Comparison of ENCODE assay signal across 9 cellular contexts in genomic region chr5:220008-220407, GRCh38. TPM values are rescaled to one million over a fixed set of nuclear protein-coding genes. Genes with fewer than 3 reads are reported as not detected.
A peak's percentile ranks its signal among the peaks of the same experiment; 100 is the strongest.
DNase-seq lines count a peak whose midpoint lies in the region; ATAC-seq and TF ChIP-seq lines count a peak whose summit lies in the region.
"Had no signal": no experiment of that assay in that cellular context is flagged by ENCODE, and none has a peak within 500 bp of the region (broad histone marks: within the 10 kb centered on the region; RNA-seq: fewer than 3 reads in every experiment).

No MANE protein-coding gene starts in this region.

- in situ Hi-C loops in IMR-90 (cut with MboI; ENCODE audit: low sequenced_read_pairs), result no loop called here

- H3K9ac ChIP-seq in IMR-90 (ENCODE audit: low read depth, low read length), result peak overlapping the region; percentile 78; the same call in 1 of the 2 replicates

- no peak overlapping the region for H3K4ac ChIP-seq in IMR-90 (ENCODE audit: low read depth, low read length)

- no peak overlapping the region for H2AK9ac ChIP-seq in IMR-90 (replicated peaks; ENCODE audit: low read depth, low read length, poor library complexity)

- TF ChIP-seq CTCF in IMR-90 (conservative IDR thresholded peaks at IDR 0.05; ENCODE audit: low read depth, low read length) (no peak), dorsolateral prefrontal cortex (IDR thresholded peaks at IDR 0.05 in 54 of 56, conservative IDR thresholded peaks at IDR 0.05 in 2 of 56; ENCODE audit: low read depth in 1 of 56, partially characterized antibody in 56 of 56) (no peak), psoas muscle (IDR thresholded peaks at IDR 0.05) (no peak)

- H2AFZ ChIP-seq in IMR-90 (replicated peaks; ENCODE audit: low read length, poor library complexity), result no peak overlapping the region

- H2BK120ac ChIP-seq in IMR-90 (ENCODE audit: low read depth, low read length), result no peak overlapping the region

- H3K9me3 ChIP-seq in IMR-90 (ENCODE audit: control insufficient read depth, insufficient read depth, low read length) (no peaks in the 10 kb centered on the region), psoas muscle (no peaks in the 10 kb centered on the region)

- no peak overlapping the region for H2AK5ac ChIP-seq in IMR-90 (ENCODE audit: low read depth, low read length)

- no TSS peak for BruUV-seq in IMR-90 (replicated peaks; lab: Mats Ljungman, UMichigan)

- H3K23ac ChIP-seq in IMR-90 (ENCODE audit: low read depth, low read length), result no peak overlapping the region

- H3K14ac ChIP-seq in IMR-90 (replicated peaks; ENCODE audit: low read depth, low read length), result no peak overlapping the region

- H4K5ac ChIP-seq in IMR-90 (ENCODE audit: low read depth, low read length), result no peak overlapping the region

- no peak overlapping the region for H2BK15ac ChIP-seq in IMR-90 (ENCODE audit: low read depth, low read length)

- WGBS in IMR-90 (ENCODE audit: extremely low coverage in 2 of 2, insufficient read length in 1 of 2), 2 experiments, result no CpG with 5 or more reads among the region's 3 CpGs
- WGBS in psoas muscle, 3 donors, result 25 to 50% (median 42%) methylated on average over 3 of the region's 3 CpGs

- no peak overlapping the region for H3K4me3 ChIP-seq in IMR-90 (ENCODE audit: insufficient read depth, low read depth, low read length)
- H3K4me3 ChIP-seq in dorsolateral prefrontal cortex, result peak overlapping the region in 58 of 59 donors; percentile 66 to 99 (median 94)
- H3K4me3 ChIP-seq in psoas muscle, result peak overlapping the region; percentile 78

- TF ChIP-seq POLR2A in IMR-90 (IDR thresholded peaks at IDR 0.05; ENCODE audit: low read depth, low read length), result no peak

- H3K27ac ChIP-seq in IMR-90 (ENCODE audit: insufficient read depth, low read length), result no peak overlapping the region
- H3K27ac ChIP-seq in dorsolateral prefrontal cortex, result peak overlapping the region in 8 of 59 donors; percentile 3 to 92 (median 87)
- H3K27ac ChIP-seq in psoas muscle, result peak overlapping the region; percentile 94

- peaks cover 24 to 52% of the 10 kb centered on the region in 2 experiments; a peak in 3 of 4 replicates for H3K79me1 ChIP-seq in IMR-90 (ENCODE audit: low read depth in 1 of 2, low read length in 2 of 2)

- dilution Hi-C loops in IMR-90 (cut with HindIII; ENCODE audit: low sequenced_read_pairs, unreplicated experiment), result no loop called here

- no peak for TF ChIP-seq RAD21 in IMR-90 (IDR thresholded peaks at IDR 0.05; ENCODE audit: low read length)

- H4K8ac ChIP-seq in IMR-90 (ENCODE audit: low read depth in 2 of 2, low read length in 2 of 2), result no peak overlapping the region

- peaks cover 11% of the 10 kb centered on the region for H3K4me1 ChIP-seq in IMR-90 (ENCODE audit: control insufficient read depth, insufficient read depth, low read length)
- H3K4me1 ChIP-seq in psoas muscle, result peaks cover 41% of the 10 kb centered on the region

- no peak overlapping the region for H4K91ac ChIP-seq in IMR-90 (ENCODE audit: insufficient read depth, low read depth, low read length)

- H4K20me1 ChIP-seq in IMR-90 (ENCODE audit: insufficient read depth, low read length), result peaks cover 56% of the 10 kb centered on the region

- DNase-seq in IMR-90, result no peak
- DNase-seq in dorsolateral prefrontal cortex, result no peak
- DNase-seq in psoas muscle, result no peak
- DNase-seq in GOT3 (lab: John Stamatoyannopoulos, UW), result no peak
- DNase-seq in stimulated activated CD4-positive, alpha-beta T cell treated with anti-CD3 and anti-CD28 coated beads, Interleukin-12 subunit alpha, Interleukin-12 subunit beta, amount 100 ng/mL, for 4 hours, result no peak
- DNase-seq in activated CD4-positive, alpha-beta T cell treated with anti-CD3 and anti-CD28 coated beads, Interleukin-2, amount 50 U/mL, for 48 hours, result no peak

- H3K9me1 ChIP-seq in IMR-90 (ENCODE audit: insufficient read depth, low read length), result peaks cover 15% of the 10 kb centered on the region

- intact Hi-C loops in IMR-90 (cut with micrococcal nuclease) (no loop called here), dorsolateral prefrontal cortex (cut with DNase I) (loop anchor here in 1 of 2 donors (5.0 kb wide), 1 partner anchor 47 kb away; no protein-coding TSS in a partner anchor), psoas muscle (cut with DNase I) (loop anchor here in 1 of 2 donors (5.0 kb wide), 1 partner anchor 33 kb away; no protein-coding TSS in a partner anchor)

- H3K4me2 ChIP-seq in IMR-90 (ENCODE audit: low read depth, low read length), result peak overlapping the region; percentile 65; the same call in 1 of the 2 replicates

- H3K56ac ChIP-seq in IMR-90 (ENCODE audit: extremely low read depth, insufficient read depth, low read length), result no peak overlapping the region

- no peak overlapping the region for H2BK5ac ChIP-seq in IMR-90 (ENCODE audit: low read depth, low read length, poor library complexity, severe bottlenecking)

- H2BK20ac ChIP-seq in IMR-90 (ENCODE audit: low read depth, low read length), result no peak overlapping the region

- H3K18ac ChIP-seq in IMR-90 (ENCODE audit: low read depth, low read length), result no peak overlapping the region

- H3K27me3 ChIP-seq in IMR-90 (ENCODE audit: control insufficient read depth, insufficient read depth, low read length), result no peaks in the 10 kb centered on the region
- no peaks in the 10 kb centered on the region for H3K27me3 ChIP-seq in dorsolateral prefrontal cortex
- H3K27me3 ChIP-seq in psoas muscle (ENCODE audit: insufficient read depth in 3 of 3, low read length in 2 of 3), result no peaks in the 10 kb centered on the region

- CTCF ChIA-PET in IMR-90 (lab: Yijun Ruan, JAX), result interaction anchor here (0.7 kb wide), 1 partner anchor 31 kb away, joined by 5 read pairs; no protein-coding TSS in a partner anchor

- POLR2A ChIA-PET in IMR-90 (lab: Charles Lee; ENCODE audit: unreplicated experiment), result no interaction called here

- H3K36me3 ChIP-seq in IMR-90 (ENCODE audit: control insufficient read depth, insufficient read depth, low read length) (peaks cover 10% of the 10 kb centered on the region), psoas muscle (ENCODE audit: insufficient read depth in 1 of 2, low read depth in 1 of 2) (peaks cover 0 to 18% of the 10 kb centered on the region in 2 donors)

- ATAC-seq in GM18502 (IDR thresholded peaks at IDR 0.05; ENCODE audit: poor library complexity, unreplicated experiment) (peak; percentile 37), IMR-90 (ENCODE audit: low read depth) (no peak), psoas muscle (no peak), HG03135 (IDR thresholded peaks at IDR 0.05; ENCODE audit: unreplicated experiment) (no peak)

TF ChIP-seq in IMR-90, 13 proteins besides CTCF, POLR2A, EP300 and RAD21 (continues in another document):
- no peak for TF ChIP-seq FOS (IDR thresholded peaks at IDR 0.05; ENCODE audit: low read depth, low read length)
- TF ChIP-seq SMC3 (IDR thresholded peaks at IDR 0.05; ENCODE audit: low read depth, low read length), result no peak
- no peak for TF ChIP-seq NFE2L2 (IDR thresholded peaks at IDR 0.05; ENCODE audit: low read depth, low read length)
- TF ChIP-seq CHD1 (IDR thresholded peaks at IDR 0.05; ENCODE audit: low read depth, low read length), result no peak
- TF ChIP-seq MAZ (IDR thresholded peaks at IDR 0.05; ENCODE audit: borderline replicate concordance, low read depth, low read length), result no peak
- no peak for TF ChIP-seq ELK1 (IDR thresholded peaks at IDR 0.05; ENCODE audit: borderline replicate concordance, low read depth, low read length)
- TF ChIP-seq MXI1 (IDR thresholded peaks at IDR 0.05; ENCODE audit: borderline replicate concordance, low read depth, low read length), result no peak

RNA-seq across cellular contexts. Expression of gene SDHA, which starts 1.9 kb away (rescaled TPM):
- 105 and 122 TPM in 2 replicates for total RNA-seq in IMR-90 (2012; rRNA removed)
- polyA plus RNA-seq in IMR-90 (2012; rRNA removed), result 120 and 121 TPM in 2 replicates
- polyA plus RNA-seq in IMR-90 (2012; cell fraction: cytosol; rRNA removed), result 120 and 126 TPM in 2 replicates
- 104 and 113 TPM in 2 replicates for polyA plus RNA-seq in IMR-90 (2012; cell fraction: nucleus; rRNA removed; ENCODE audit: low replicate concordance)
- total RNA-seq in dorsolateral prefrontal cortex, result 100 to 1,000 TPM; 112 to 251 (median 177) TPM
- 100 to 1,000 TPM; 269 to 363 (median 314) TPM for total RNA-seq in psoas muscle
- polyA plus RNA-seq in psoas muscle, result 100 to 1,000 TPM; 160 to 205 (median 205) TPM

RNA-seq across cellular contexts. Expression of gene CCDC127, which starts 2.1 kb away (rescaled TPM):
- total RNA-seq in IMR-90 (2012; rRNA removed) (3.9 and 4.4 TPM in 2 replicates), dorsolateral prefrontal cortex (10 to 100 TPM in 91 of 120 experiments, 1 to 10 TPM in 29; 6.3 to 19.1 (median 11.6) TPM), psoas muscle (1 to 10 TPM; 6.9 to 9.6 (median 7.4) TPM)
- polyA plus RNA-seq in IMR-90 (2012; rRNA removed) (3.2 TPM in 2 replicates), psoas muscle (10 to 100 TPM in 1 of 3 donors, 1 to 10 TPM in 2; 4.1 to 11.2 (median 5.5) TPM)
- 2.2 and 2.4 TPM in 2 replicates for polyA plus RNA-seq in IMR-90 (2012; cell fraction: cytosol; rRNA removed)
- 1.5 and 2.8 TPM in 2 replicates for polyA plus RNA-seq in IMR-90 (2012; cell fraction: nucleus; rRNA removed; ENCODE audit: low replicate concordance)

RNA-seq across cellular contexts. Expression of gene LRRC14B, which starts 28.7 kb away (rescaled TPM):
- total RNA-seq in IMR-90 (2012; rRNA removed), result not detected in 2 replicates
- polyA plus RNA-seq in IMR-90 (2012; rRNA removed), result not detected in 2 replicates
- not detected in 2 replicates for polyA plus RNA-seq in IMR-90 (2012; cell fraction: cytosol; rRNA removed)
- 0.03 TPM in 1 of 2 replicates, not detected in the other for polyA plus RNA-seq in IMR-90 (2012; cell fraction: nucleus; rRNA removed; ENCODE audit: low replicate concordance)
- total RNA-seq in dorsolateral prefrontal cortex, result under 1 TPM in 35 of 120 experiments, not detected in 85; 0.24 to 0.82 (median 0.41) TPM
- total RNA-seq in psoas muscle, result 10 to 100 TPM in 1 of 4 donors, 1 to 10 TPM in 3; 1.3 to 13.4 (median 9.0) TPM
- 10 to 100 TPM in 2 of 3 donors, under 1 TPM in 1; 0.42 to 15.5 (median 14.5) TPM for polyA plus RNA-seq in psoas muscle
- total RNA-seq: SK-MEL-5 had no signal

RNA-seq across cellular contexts. Expression of gene PDCD6, which starts 51.4 kb away (rescaled TPM):
- total RNA-seq in IMR-90 (2012; rRNA removed), result 158 and 168 TPM in 2 replicates
- 198 and 212 TPM in 2 replicates for polyA plus RNA-seq in IMR-90 (2012; rRNA removed)
- polyA plus RNA-seq in IMR-90 (2012; cell fraction: cytosol; rRNA removed), result 189 and 290 TPM in 2 replicates
- 198 and 241 TPM in 2 replicates for polyA plus RNA-seq in IMR-90 (2012; cell fraction: nucleus; rRNA removed; ENCODE audit: low replicate concordance)
- 10 to 100 TPM; 62.0 to 99.6 (median 81.7) TPM for total RNA-seq in dorsolateral prefrontal cortex
- 10 to 100 TPM; 26.8 to 33.2 (median 31.4) TPM for total RNA-seq in psoas muscle
- 10 to 100 TPM; 36.8 to 92.4 (median 57.3) TPM for polyA plus RNA-seq in psoas muscle
